Comparison of ENCODE assay signal across 16 cellular contexts in genomic region chr15:82715003-82715402, GRCh38. TPM values are rescaled to one million over a fixed set of nuclear protein-coding genes. Genes with fewer than 3 reads are reported as not detected.
DNase-seq lines count a peak whose midpoint lies in the region; ATAC-seq and TF ChIP-seq lines count a peak whose summit lies in the region.
"Had no signal": no experiment of that assay in that cellular context is flagged by ENCODE, and none has a peak within 500 bp of the region (broad histone marks: within the 10 kb centered on the region; RNA-seq: fewer than 3 reads in every experiment).

No MANE protein-coding gene starts in this region.

- ATAC-seq in Panc1 (peak; percentile 32; the same call in 1 of the 2 replicates), PC-3 (no peak)
- ATAC-seq: CD8-positive, alpha-beta T cell had no signal

- no peaks in the 10 kb centered on the region for H3K36me3 ChIP-seq in HEK293 (ENCODE audit: control insufficient read depth in 2 of 2, insufficient read depth in 1 of 2, low read length in 2 of 2)
- no peaks in the 10 kb centered on the region for H3K36me3 ChIP-seq in Panc1 (ENCODE audit: control insufficient read depth, insufficient read depth, low read length)
- H3K36me3 ChIP-seq in PC-3 (ENCODE audit: low read depth, low read length) = no peaks in the 10 kb centered on the region
- H3K36me3 ChIP-seq: BLaER1 treated with 17β-estradiol and CSF1 and Interleukin-3, amounts not matched to agents 10 nM and 100 nM had no signal

- in situ Hi-C loops in Panc1 (cut with HindIII; ENCODE audit: low pct_unique_long_range_greater_than_20kb, low sequenced_read_pairs) (no loop called here), ACHN (cut with HindIII; ENCODE audit: low pct_ligation_motif_present, low pct_unique_long_range_greater_than_20kb, low sequenced_read_pairs) (no loop called here)

- peaks cover 8% of the 10 kb centered on the region for H3K27me3 ChIP-seq in Panc1 (ENCODE audit: control insufficient read depth, insufficient read depth, low read length)
- 0 out of 2 replicates have a peak, but pooled peaks cover 4% of the 10 kb centered on the region for H3K27me3 ChIP-seq in PC-3 (ENCODE audit: low read length)
- H3K27me3 ChIP-seq: BLaER1 treated with 17β-estradiol and CSF1 and Interleukin-3, amounts not matched to agents 10 nM and 100 nM had no signal

- no peak overlapping the region for H3K4me2 ChIP-seq in PC-3 (ENCODE audit: low read length)
- H3K4me2 ChIP-seq: BLaER1 treated with 17β-estradiol and CSF1 and Interleukin-3, amounts not matched to agents 10 nM and 100 nM had no signal

- intact Hi-C loops in Panc1 (cut with micrococcal nuclease; ENCODE audit: unreplicated experiment) = no loop called here
- intact Hi-C loops in PC-3 (cut with micrococcal nuclease) = no loop called here

- POLR2A ChIA-PET in HEK293 (lab: Yijun Ruan, JAX) = interaction anchor here (0.6 to 1.2 kb wide), 2 partner anchors 32 to 35 kb away, joined by 3 to 9 read pairs; no protein-coding TSS in a partner anchor
- POLR2A ChIA-PET in Panc1 (lab: Charles Lee) = no interaction called here
- POLR2A ChIA-PET in PC-3 (lab: Charles Lee; ENCODE audit: unreplicated experiment) = no interaction called here

- no peaks in the 10 kb centered on the region for H3K9me2 ChIP-seq in PC-3 (replicated peaks; ENCODE audit: low read length)

- H2AFZ ChIP-seq in PC-3 (ENCODE audit: low read length) = no peak overlapping the region

- BruUV-seq in Panc1 (replicated peaks; lab: Mats Ljungman, UMichigan) (no TSS peak), PC-3 (replicated peaks; lab: Mats Ljungman, UMichigan) (no TSS peak)

- no peak overlapping the region for H3K27ac ChIP-seq in HEK293 (ENCODE audit: extremely low read depth, low read depth, low read length)
- no peak overlapping the region for H3K27ac ChIP-seq in Panc1 (ENCODE audit: low read length)
- H3K27ac ChIP-seq in PC-3 (ENCODE audit: low read length) = no peak overlapping the region
- H3K27ac ChIP-seq: BLaER1 treated with 17β-estradiol and CSF1 and Interleukin-3, amounts not matched to agents 10 nM and 100 nM; C4-2B had no signal

- TF ChIP-seq CTCF in HEK293 (tag by site-specific recombination; IDR thresholded peaks at IDR 0.05) (no peak), Panc1 (IDR thresholded peaks at IDR 0.05) (no peak), PC-3 (conservative IDR thresholded peaks at IDR 0.05; ENCODE audit: low read depth, low read length) (no peak)

- H3K9me3 ChIP-seq in HEK293 (ENCODE audit: control insufficient read depth, insufficient read depth, low read depth, low read length) = no peaks in the 10 kb centered on the region
- no peaks in the 10 kb centered on the region for H3K9me3 ChIP-seq in Panc1 (ENCODE audit: control insufficient read depth, insufficient read depth, low read depth, low read length)
- no peaks in the 10 kb centered on the region for H3K9me3 ChIP-seq in PC-3 (ENCODE audit: low read length)
- H3K9me3 ChIP-seq: Caco-2 had no signal

- H3K9ac ChIP-seq in PC-3 (ENCODE audit: low read length) = no peak overlapping the region
- H3K9ac ChIP-seq: BLaER1 treated with 17β-estradiol and CSF1 and Interleukin-3, amounts not matched to agents 10 nM and 100 nM had no signal

- H3K4me1 ChIP-seq in HEK293 (ENCODE audit: control insufficient read depth, insufficient read depth, low read length) (no peaks in the 10 kb centered on the region), Panc1 (ENCODE audit: control insufficient read depth, insufficient read depth, low read length) (no peaks in the 10 kb centered on the region), PC-3 (ENCODE audit: insufficient read depth, low read length) (no peaks in the 10 kb centered on the region)
- H3K4me1 ChIP-seq: Caco-2 had no signal

- H3K79me2 ChIP-seq in PC-3 (ENCODE audit: low read length) = no peaks in the 10 kb centered on the region

- H3F3A ChIP-seq in PC-3 (ENCODE audit: low read length, unreplicated experiment) = no peaks in the 10 kb centered on the region

- DNase-seq in Panc1 (ENCODE audit: low read depth, low spot score) = no peak
- peak; percentile 35 for DNase-seq in mesenteric fat pad (ENCODE audit: low spot score)
- no peak for DNase-seq in PC-3
- no peak for DNase-seq in ACHN
- DNase-seq in cerebellum (ENCODE audit: low spot score) = no peak
- DNase-seq: 8988T; AML-193; Caco-2; Calu3; CD4-positive, alpha-beta T cell; CD8-positive, alpha-beta T cell; DMS79 treated with DMSO at 0.1 percent for 48 hours; GF-D8 had no signal

- H4K20me1 ChIP-seq in PC-3 (ENCODE audit: low read length) = no peaks in the 10 kb centered on the region
- H4K20me1 ChIP-seq: BLaER1 treated with 17β-estradiol and CSF1 and Interleukin-3, amounts not matched to agents 10 nM and 100 nM had no signal

- H3K4me3 ChIP-seq in HEK293 (ENCODE audit: low read depth, low read length) (no peak overlapping the region), Panc1 (ENCODE audit: low read depth in 2 of 2, low read length in 2 of 2) (no peak overlapping the region), PC-3 (ENCODE audit: low read length) (no peak overlapping the region)
- H3K4me3 ChIP-seq: BLaER1 treated with 17β-estradiol and CSF1 and Interleukin-3, amounts not matched to agents 10 nM and 100 nM had no signal

- CTCF ChIA-PET in HEK293 (lab: Yijun Ruan, JAX) = interaction anchor here (0.6 kb wide), 1 partner anchor 184 kb away, joined by 3 read pairs; no protein-coding TSS in a partner anchor
- CTCF ChIA-PET in Panc1 (lab: Charles Lee) = interaction anchor here (0.5 kb wide), 1 partner anchor 1409 kb away, joined by 4 read pairs; no protein-coding TSS in a partner anchor
- CTCF ChIA-PET in PC-3 (lab: Charles Lee) = no interaction called here

TF ChIP-seq in HEK293, 187 proteins besides CTCF, POLR2A, EP300 and RAD21:
- no peak for TF ChIP-seq ZNF175 (tag by site-specific recombination; IDR thresholded peaks at IDR 0.05)
- TF ChIP-seq ZNF658 (tag by site-specific recombination; IDR thresholded peaks at IDR 0.05) = no peak
- no peak for TF ChIP-seq ZNF174 (tag by site-specific recombination; IDR thresholded peaks at IDR 0.05)
- peak; percentile 46; the same call in 1 of the 2 replicates for TF ChIP-seq EGR2 (tag by site-specific recombination; IDR thresholded peaks at IDR 0.05; ENCODE audit: low read depth)
- no peak for TF ChIP-seq PRDM1 (tag by site-specific recombination; IDR thresholded peaks at IDR 0.05)
- TF ChIP-seq ZFHX2 (tag by site-specific recombination; conservative IDR thresholded peaks at IDR 0.05) = peak; percentile 27; the same call in 1 of the 2 replicates

RNA-seq across cellular contexts. Expression of gene AP3B2, which starts 5.3 kb away (rescaled TPM):
- total RNA-seq in Panc1 (2021; ENCODE audit: unreplicated experiment) = 0.95 TPM
- 1.1 TPM for polyA plus RNA-seq in Panc1 (2012; ENCODE audit: insufficient read length)
- 0.84 TPM for total RNA-seq in mesenteric fat pad
- total RNA-seq in PC-3 (2014; rRNA removed) = 0.47 TPM in 1 of 2 replicates, not detected in the other
- total RNA-seq in cerebellum = 49.5 TPM

Comparison
In these comparisons a context has a peak if more than half of its experiments do, and no peak if none do; other contexts are left out.
1. RNA of gene AP3B2, which starts 5.3 kb away (total RNA-seq): 49.5 TPM in cerebellum (single experiment); 0.95 TPM in Panc1 (single experiment), 0.84 TPM in mesenteric fat pad (single experiment) and 0.47 TPM in PC-3; every median in the first group is over 10 times any median in the second.